8 cellular contexts compared by ENCODE assay signal in genomic region chr6:46129634-46130505, GRCh38. TPM values are rescaled to one million over a fixed set of nuclear protein-coding genes. Genes with fewer than 3 reads are reported as not detected.
DNase-seq lines count a peak whose midpoint lies in the region; ATAC-seq, FAIRE-seq and TF ChIP-seq lines count a peak whose summit lies in the region.

TSS of gene ENPP4 (plus strand) at chr6:46129989. CDS start at chr6:46139584, 9,595 bp downstream.

- H3K4me3 ChIP-seq in GM12864 (ENCODE audit: low read depth, low read length) (peak within 1 kb of the TSS; percentile 96), astrocyte (ENCODE audit: insufficient read depth, low read depth, low read length) (peak within 1 kb of the TSS; percentile 65), hepatocyte (peak within 1 kb of the TSS; percentile 53), rectal smooth muscle tissue (ENCODE audit: low read length) (peak within 1 kb of the TSS; percentile 99), vagina (peak within 1 kb of the TSS; percentile 51 to 72)

- H3K36me3 ChIP-seq in astrocyte (ENCODE audit: insufficient read depth, low read length) (no peaks in the 10 kb centered on the region), hepatocyte (replicated peaks; ENCODE audit: insufficient read depth, low read depth) (no peaks in the 10 kb centered on the region), rectal smooth muscle tissue (ENCODE audit: control insufficient read depth, insufficient read depth, low read length) (no peaks in the 10 kb centered on the region), vagina (no peaks in the 10 kb centered on the region)

- peak within 1 kb of the TSS; percentile 79 for H2AFZ ChIP-seq in astrocyte (ENCODE audit: low read depth, low read length)
- peak within 1 kb of the TSS; percentile 90 for H2AFZ ChIP-seq in hepatocyte

- FAIRE-seq in astrocyte (lab: Jason Lieb, UNC): no peak

- H3K27me3 Mint-ChIP-seq in T-helper 1 cell treated with Interleukin-12 subunit alpha and Interleukin-12 subunit beta and Interleukin-4 antibody, amounts not matched to agents 30 μg/mL and 1 μg/mL, for 36 hours (ENCODE audit: low read depth): no peaks in the 10 kb centered on the region
- H3K27me3 Mint-ChIP-seq in astrocyte (ENCODE audit: low read depth, unreplicated experiment): peaks cover 4% of the 10 kb centered on the region

- TF ChIP-seq POLR2A in vagina (IDR thresholded peaks at IDR 0.05): peak in 1 of 2 donors; percentile 12

- H3K9me3 ChIP-seq in astrocyte (ENCODE audit: insufficient read depth, low read depth, low read length): no peaks in the 10 kb centered on the region
- no peaks in the 10 kb centered on the region for H3K9me3 ChIP-seq in hepatocyte (ENCODE audit: low read depth)
- H3K9me3 ChIP-seq in vagina: no peaks in the 10 kb centered on the region

- H3K4me2 ChIP-seq in astrocyte (ENCODE audit: low read length) (peak within 1 kb of the TSS; percentile 91), hepatocyte (peak within 1 kb of the TSS; percentile 84)

- peak within 1 kb of the TSS; percentile 82 for H3K27ac Mint-ChIP-seq in T-helper 1 cell treated with Interleukin-12 subunit alpha and Interleukin-12 subunit beta and Interleukin-4 antibody, amounts not matched to agents 30 μg/mL and 1 μg/mL, for 36 hours
- H3K27ac Mint-ChIP-seq in astrocyte (ENCODE audit: unreplicated experiment): no peak within 1 kb of the TSS

- peaks cover 11% of the 10 kb centered on the region for H3K4me1 Mint-ChIP-seq in T-helper 1 cell treated with Interleukin-12 subunit alpha and Interleukin-12 subunit beta and Interleukin-4 antibody, amounts not matched to agents 30 μg/mL and 1 μg/mL, for 36 hours (ENCODE audit: low read depth)
- no peaks in the 10 kb centered on the region for H3K4me1 Mint-ChIP-seq in astrocyte (ENCODE audit: low read depth, unreplicated experiment)

- H3K36me3 Mint-ChIP-seq in T-helper 1 cell treated with Interleukin-12 subunit alpha and Interleukin-12 subunit beta and Interleukin-4 antibody, amounts not matched to agents 30 μg/mL and 1 μg/mL, for 36 hours (ENCODE audit: low read depth): no peaks in the 10 kb centered on the region
- H3K36me3 Mint-ChIP-seq in astrocyte (ENCODE audit: low read depth, unreplicated experiment): no peaks in the 10 kb centered on the region

- H3K9me2 ChIP-seq in hepatocyte (replicated peaks; ENCODE audit: insufficient read depth): no peaks in the 10 kb centered on the region

- WGBS in hepatocyte (ENCODE audit: low lambda C conversion rate, missing lambda C conversion rate): 1% methylated on average over 59 of the region's 61 CpGs

- peaks cover 3% of the 10 kb centered on the region for H3K4me1 ChIP-seq in astrocyte (ENCODE audit: insufficient read depth, low read length)
- no peaks in the 10 kb centered on the region for H3K4me1 ChIP-seq in hepatocyte (ENCODE audit: insufficient read depth)
- H3K4me1 ChIP-seq in rectal smooth muscle tissue (ENCODE audit: control insufficient read depth, insufficient read depth, low read length): no peaks in the 10 kb centered on the region
- H3K4me1 ChIP-seq in vagina: peaks cover 10% of the 10 kb centered on the region

- peak within 1 kb of the TSS; percentile 92 for H3K4me3 Mint-ChIP-seq in T-helper 1 cell treated with Interleukin-12 subunit alpha and Interleukin-12 subunit beta and Interleukin-4 antibody, amounts not matched to agents 30 μg/mL and 1 μg/mL, for 36 hours
- H3K4me3 Mint-ChIP-seq in astrocyte (ENCODE audit: unreplicated experiment): peak within 1 kb of the TSS; percentile 89

- peaks cover 24% of the 10 kb centered on the region for H3K27me3 ChIP-seq in astrocyte (ENCODE audit: insufficient read depth, low read length)
- H3K27me3 ChIP-seq in hepatocyte: peaks cover 12% of the 10 kb centered on the region
- no peaks in the 10 kb centered on the region for H3K27me3 ChIP-seq in rectal smooth muscle tissue (ENCODE audit: control insufficient read depth, insufficient read depth, low read length)
- H3K27me3 ChIP-seq in vagina: no peaks in the 10 kb centered on the region

- ATAC-seq in HG02623 (IDR thresholded peaks at IDR 0.05; ENCODE audit: unreplicated experiment): peak; percentile 98

- H3K9ac ChIP-seq in astrocyte (ENCODE audit: low read length) (peak within 1 kb of the TSS; percentile 43), rectal smooth muscle tissue (ENCODE audit: low read length) (peak within 1 kb of the TSS; percentile 88)

- no peaks in the 10 kb centered on the region for H3K9me3 Mint-ChIP-seq in T-helper 1 cell treated with Interleukin-12 subunit alpha and Interleukin-12 subunit beta and Interleukin-4 antibody, amounts not matched to agents 30 μg/mL and 1 μg/mL, for 36 hours
- no peaks in the 10 kb centered on the region for H3K9me3 Mint-ChIP-seq in astrocyte (ENCODE audit: unreplicated experiment)

- no peak within 1 kb of the TSS for H3K27ac ChIP-seq in astrocyte (ENCODE audit: low read depth, low read length)
- peak within 1 kb of the TSS; percentile 52 for H3K27ac ChIP-seq in hepatocyte
- H3K27ac ChIP-seq in rectal smooth muscle tissue (ENCODE audit: low read depth, low read length): peak within 1 kb of the TSS; percentile 73
- H3K27ac ChIP-seq in vagina: peak within 1 kb of the TSS; percentile 63

- peak; percentile 16 for TF ChIP-seq CTCF in GM12864 (IDR thresholded peaks at IDR 0.05; ENCODE audit: low read depth, low read length, missing control alignments)
- no peak for TF ChIP-seq CTCF in astrocyte (IDR thresholded peaks at IDR 0.05; ENCODE audit: insufficient read depth, low read depth, low read length)
- no peak for TF ChIP-seq CTCF in hepatocyte (IDR thresholded peaks at IDR 0.05; ENCODE audit: poor library complexity)
- TF ChIP-seq CTCF in vagina (IDR thresholded peaks at IDR 0.05): no peak

- H4K20me1 ChIP-seq in astrocyte (ENCODE audit: insufficient read depth, low read length): no peaks in the 10 kb centered on the region
- H4K20me1 ChIP-seq in hepatocyte (ENCODE audit: insufficient read depth, poor library complexity, severe bottlenecking): no peaks in the 10 kb centered on the region

- intact Hi-C loops in vagina (cut with DNase I): no loop called here

- DNase-seq in GM12864 (ENCODE audit: low read depth): peak; percentile 84
- peak; percentile 87 for DNase-seq in NCI-H1417 treated with DMSO at 0.1 percent for 48 hours (lab: John Stamatoyannopoulos, UW)
- DNase-seq in astrocyte (ENCODE audit: low read depth): peak; percentile 45
- DNase-seq in hepatocyte (ENCODE audit: low spot score): peak; percentile 94
- DNase-seq in vagina (ENCODE audit: extremely low spot score in 2 of 2): peak in 1 of 2 donors; percentile 90

- H3K79me2 ChIP-seq in astrocyte (ENCODE audit: insufficient read depth, low read length): no peaks in the 10 kb centered on the region
- peaks cover 3% of the 10 kb centered on the region for H3K79me2 ChIP-seq in hepatocyte

RNA-seq across cellular contexts. Expression of gene ENPP4, which starts in this region (rescaled TPM):
- total RNA-seq in astrocyte: 5.0 and 5.7 TPM in 2 replicates
- total RNA-seq in hepatocyte: 11.2 and 12.2 TPM in 2 replicates
- polyA plus RNA-seq in hepatocyte: 2.4 and 3.5 TPM in 2 replicates
- 4.4 TPM for total RNA-seq in vagina
